In the genomic region with DNA sequence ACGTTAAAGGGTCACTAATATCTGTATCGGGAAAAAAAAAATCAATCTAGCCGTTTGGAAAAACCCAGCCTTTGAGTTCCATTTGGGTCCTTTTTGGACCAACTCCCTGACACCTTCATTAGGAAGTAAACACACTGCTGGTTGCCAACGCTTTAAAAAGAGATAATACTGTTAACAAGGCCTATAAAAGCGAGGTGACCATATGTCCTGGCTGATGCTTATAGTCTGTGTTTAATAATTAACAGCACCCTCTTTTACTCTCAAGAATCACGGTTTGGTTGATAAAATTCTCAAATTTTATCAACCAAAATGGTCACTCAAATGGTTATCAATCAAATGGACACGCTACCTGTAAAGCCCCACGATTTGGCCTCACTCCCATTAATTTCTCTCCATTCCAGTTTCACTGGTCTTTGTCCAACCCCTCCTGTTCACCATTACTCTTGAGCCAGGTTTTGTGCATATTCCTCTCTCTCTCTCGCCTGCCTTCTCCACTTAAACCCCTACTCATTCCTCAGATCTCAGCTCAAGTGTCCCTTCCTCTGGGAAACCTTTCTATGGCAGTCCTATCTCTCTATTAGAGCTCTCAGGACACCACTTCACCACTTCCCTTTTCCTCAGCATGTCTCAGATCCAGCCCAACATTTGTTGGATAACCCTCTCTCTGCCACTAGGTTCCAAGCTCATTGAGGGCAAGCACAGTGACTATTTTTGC, we compare ENCODE assay signal across 10 cellular contexts. TPM values are rescaled to one million over a fixed set of nuclear protein-coding genes. Genes with fewer than 3 reads are reported as not detected.
A peak's percentile ranks its signal among the peaks of the same experiment; 100 is the strongest.
DNase-seq lines count a peak whose midpoint lies in the region; ATAC-seq and TF ChIP-seq lines count a peak whose summit lies in the region.
"Had no signal": no experiment of that assay in that cellular context is flagged by ENCODE, and none has a peak within 500 bp of the region (broad histone marks: within the 10 kb centered on the region; RNA-seq: fewer than 3 reads in every experiment).

No MANE protein-coding gene starts in this region.

- DNase-seq in stimulated activated naive CD8-positive, alpha-beta T cell treated with anti-CD3 and anti-CD28 coated beads, Interleukin-15, Interleukin-2, amounts not matched to agents 100 U/mL and 50 U/mL, for 24 hours = no peak
- DNase-seq in left lung = no peak
- DNase-seq in EL = no peak
- DNase-seq in GM19238 (ENCODE audit: insufficient read length, low spot score) = no peak
- DNase-seq in inferior parietal cortex (ENCODE audit: extremely low spot score) = no peak
- DNase-seq: DMS 273 treated with DMSO at 0.1 percent for 48 hours, testis had no signal

- no peaks in the 10 kb centered on the region for H3K27me3 Mint-ChIP-seq in stimulated activated naive CD8-positive, alpha-beta T cell treated with anti-CD3 and anti-CD28 coated beads, Interleukin-15, Interleukin-2, amounts not matched to agents 100 ng/mL and 50 ng/mL, for 24 hours
- no peaks in the 10 kb centered on the region for H3K27me3 Mint-ChIP-seq in activated T-helper 17 cell treated with anti-CD3 and anti-CD28 coated beads, Interleukin-2, amount 50 U/mL, for 72 hours

- no peak overlapping the region for H3K4me3 ChIP-seq in left lung
- H3K4me3 ChIP-seq: testis had no signal

- TF ChIP-seq CTCF in left lung (IDR thresholded peaks at IDR 0.05) = no peak

- no peaks in the 10 kb centered on the region for H3K36me3 ChIP-seq in left lung

- H3K4me3 Mint-ChIP-seq in stimulated activated naive CD8-positive, alpha-beta T cell treated with anti-CD3 and anti-CD28 coated beads, Interleukin-15, Interleukin-2, amounts not matched to agents 100 ng/mL and 50 ng/mL, for 24 hours = peak overlapping the region; percentile 100
- peak overlapping the region; percentile 100 for H3K4me3 Mint-ChIP-seq in activated T-helper 17 cell treated with anti-CD3 and anti-CD28 coated beads, Interleukin-2, amount 50 U/mL, for 72 hours

- no peaks in the 10 kb centered on the region for H3K27me3 ChIP-seq in left lung
- H3K27me3 ChIP-seq: testis had no signal

- peaks cover 86% of the 10 kb centered on the region for H3K4me1 Mint-ChIP-seq in stimulated activated naive CD8-positive, alpha-beta T cell treated with anti-CD3 and anti-CD28 coated beads, Interleukin-15, Interleukin-2, amounts not matched to agents 100 ng/mL and 50 ng/mL, for 24 hours (ENCODE audit: low read depth)
- H3K4me1 Mint-ChIP-seq in activated T-helper 17 cell treated with anti-CD3 and anti-CD28 coated beads, Interleukin-2, amount 50 U/mL, for 72 hours = peaks cover 51% of the 10 kb centered on the region

- no peaks in the 10 kb centered on the region for H3K9me3 Mint-ChIP-seq in stimulated activated naive CD8-positive, alpha-beta T cell treated with anti-CD3 and anti-CD28 coated beads, Interleukin-15, Interleukin-2, amounts not matched to agents 100 ng/mL and 50 ng/mL, for 24 hours
- no peaks in the 10 kb centered on the region for H3K9me3 Mint-ChIP-seq in activated T-helper 17 cell treated with anti-CD3 and anti-CD28 coated beads, Interleukin-2, amount 50 U/mL, for 72 hours

- peak overlapping the region; percentile 99 to 100 for H3K27ac ChIP-seq in left lung

- H3K27ac Mint-ChIP-seq in stimulated activated naive CD8-positive, alpha-beta T cell treated with anti-CD3 and anti-CD28 coated beads, Interleukin-15, Interleukin-2, amounts not matched to agents 100 ng/mL and 50 ng/mL, for 24 hours = peak overlapping the region; percentile 93
- peak overlapping the region; percentile 87 for H3K27ac Mint-ChIP-seq in activated T-helper 17 cell treated with anti-CD3 and anti-CD28 coated beads, Interleukin-2, amount 50 U/mL, for 72 hours

- ATAC-seq in stimulated activated naive CD8-positive, alpha-beta T cell treated with anti-CD3 and anti-CD28 coated beads, Interleukin-15, Interleukin-2, amounts not matched to agents 100 U/mL and 50 U/mL, for 24 hours = no peak
- no peak for ATAC-seq in activated T-helper 17 cell treated with anti-CD3 and anti-CD28 coated beads, Interleukin-2, amount 50 U/mL, for 72 hours (replicated peaks)
- peak; percentile 13 for ATAC-seq in left lung
- no peak for ATAC-seq in HG02885 (IDR thresholded peaks at IDR 0.05; ENCODE audit: poor library complexity, unreplicated experiment)

- H3K36me3 Mint-ChIP-seq in stimulated activated naive CD8-positive, alpha-beta T cell treated with anti-CD3 and anti-CD28 coated beads, Interleukin-15, Interleukin-2, amounts not matched to agents 100 ng/mL and 50 ng/mL, for 24 hours (ENCODE audit: low read depth) = peaks cover 57% of the 10 kb centered on the region
- peaks cover 95% of the 10 kb centered on the region for H3K36me3 Mint-ChIP-seq in activated T-helper 17 cell treated with anti-CD3 and anti-CD28 coated beads, Interleukin-2, amount 50 U/mL, for 72 hours (ENCODE audit: low read depth)

- H3K4me1 ChIP-seq in left lung = peaks cover 60 to 99% of the 10 kb centered on the region in 2 donors

- intact Hi-C loops in left lung (cut with DNase I) = no loop called here

- no peaks in the 10 kb centered on the region for H3K9me3 ChIP-seq in left lung
- H3K9me3 ChIP-seq: testis had no signal

RNA-seq across cellular contexts. Expression of gene BTG1, which starts 9.5 kb away (rescaled TPM):
- 100 to 1,000 TPM; 131 to 648 TPM for total RNA-seq in activated T-helper 17 cell treated with anti-CD3 and anti-CD28 coated beads, Interleukin-2, amount 50 U/mL, for 72 hours
- 100 to 1,000 TPM in 1 of 2 donors, 10 to 100 TPM in 1; 87.9 to 114 TPM for total RNA-seq in left lung
